8 cellular contexts compared by ENCODE assay signal in the genomic region with DNA sequence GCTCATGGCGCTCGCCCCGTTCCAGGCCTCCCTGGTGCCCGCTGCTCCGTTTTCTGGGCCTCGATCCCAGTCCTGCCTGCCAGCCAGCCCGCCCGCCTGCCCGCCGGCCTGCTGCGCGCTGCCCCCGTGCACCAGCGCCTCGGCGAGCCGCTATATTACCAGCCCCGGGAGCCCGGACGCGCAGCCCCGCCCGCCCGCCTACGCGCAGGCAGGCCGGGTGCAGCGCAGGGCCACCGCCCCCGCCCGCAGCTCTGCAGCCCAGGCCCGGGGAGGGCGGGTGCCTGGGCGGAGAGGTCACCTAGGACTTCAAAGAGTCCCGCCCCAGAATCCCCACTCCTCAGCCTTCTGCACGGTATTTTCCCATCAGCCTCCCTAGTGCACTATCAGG. TPM values are rescaled to one million over a fixed set of nuclear protein-coding genes. Genes with fewer than 3 reads are reported as not detected.
DNase-seq lines count a peak whose midpoint lies in the region; ATAC-seq, FAIRE-seq and TF ChIP-seq lines count a peak whose summit lies in the region.

A gene (minus strand): TSS at position 157 of the 388 bp plus-strand sequence. CDS start 151 bp downstream, at position 6.

- no peak within 1 kb of the TSS for H3K18ac ChIP-seq in IMR-90 (ENCODE audit: low read depth, low read length)

- no peak for FAIRE-seq in RCC 7860 (lab: Jason Lieb, UNC)

- no peak within 1 kb of the TSS for H2BK5ac ChIP-seq in IMR-90 (ENCODE audit: low read depth, low read length, poor library complexity, severe bottlenecking)

- no peak within 1 kb of the TSS for H4K91ac ChIP-seq in IMR-90 (ENCODE audit: insufficient read depth, low read depth, low read length)

- no peak within 1 kb of the TSS for H3K14ac ChIP-seq in IMR-90 (replicated peaks; ENCODE audit: low read depth, low read length)

- no peaks in the 10 kb centered on the region for H4K20me1 ChIP-seq in IMR-90 (ENCODE audit: insufficient read depth, low read length)

- no TSS peak for BruUV-seq in IMR-90 (replicated peaks; lab: Mats Ljungman, UMichigan)

- no peak within 1 kb of the TSS for H4K5ac ChIP-seq in IMR-90 (ENCODE audit: low read depth, low read length)

- no peaks in the 10 kb centered on the region for H3K4me1 ChIP-seq in IMR-90 (ENCODE audit: control insufficient read depth, insufficient read depth, low read length)

- no peak within 1 kb of the TSS for H3K56ac ChIP-seq in IMR-90 (ENCODE audit: extremely low read depth, insufficient read depth, low read length)

- H3K27me3 ChIP-seq in IMR-90 (ENCODE audit: control insufficient read depth, insufficient read depth, low read length) (peaks cover 17% of the 10 kb centered on the region), kidney epithelial cell (ENCODE audit: control insufficient read depth, insufficient read depth, low read length) (no peaks in the 10 kb centered on the region)

- H2AFZ ChIP-seq in IMR-90 (replicated peaks; ENCODE audit: low read length, poor library complexity): no peak within 1 kb of the TSS

- H3K4me3 ChIP-seq in IMR-90 (ENCODE audit: insufficient read depth, low read depth, low read length) (no peak within 1 kb of the TSS), astrocyte of the cerebellum (ENCODE audit: low read depth, low read length) (peak within 1 kb of the TSS; percentile 20), kidney epithelial cell (ENCODE audit: low read depth, low read length) (peak within 1 kb of the TSS; percentile 37)

- H3K23ac ChIP-seq in IMR-90 (ENCODE audit: low read depth, low read length): no peak within 1 kb of the TSS

- H2AK5ac ChIP-seq in IMR-90 (ENCODE audit: low read depth, low read length): no peak within 1 kb of the TSS

- H2BK120ac ChIP-seq in IMR-90 (ENCODE audit: low read depth, low read length): no peak within 1 kb of the TSS

- no peak within 1 kb of the TSS for H3K27ac ChIP-seq in IMR-90 (ENCODE audit: insufficient read depth, low read length)

- TF ChIP-seq RAD21 in IMR-90 (IDR thresholded peaks at IDR 0.05; ENCODE audit: low read length): no peak

- TF ChIP-seq CTCF in IMR-90 (conservative IDR thresholded peaks at IDR 0.05; ENCODE audit: low read depth, low read length) (no peak), astrocyte of the cerebellum (IDR thresholded peaks at IDR 0.05; ENCODE audit: low read depth, low read length, missing control alignments) (no peak), kidney epithelial cell (IDR thresholded peaks at IDR 0.05; ENCODE audit: insufficient read depth, low read length, poor library complexity, severe bottlenecking) (no peak)

- H2BK20ac ChIP-seq in IMR-90 (ENCODE audit: low read depth, low read length): no peak within 1 kb of the TSS

- WGBS in IMR-90 (ENCODE audit: extremely low coverage in 2 of 2, insufficient read length in 1 of 2), 2 experiments: 27% methylated on average over 9 of the region's 36 CpGs; no CpG with 5 or more reads in 1 of the 2 experiments

- H3K79me1 ChIP-seq in IMR-90 (ENCODE audit: low read depth in 1 of 2, low read length in 2 of 2): no peaks in the 10 kb centered on the region

- POLR2A ChIA-PET in IMR-90 (lab: Charles Lee; ENCODE audit: unreplicated experiment): no interaction called here

- DNase-seq in IMR-90 (no peak), astrocyte of the cerebellum (ENCODE audit: low read depth) (no peak), kidney epithelial cell (ENCODE audit: low read depth) (no peak), NCI-H1092 (lab: John Stamatoyannopoulos, UW) (no peak), NCI-H2107 (lab: John Stamatoyannopoulos, UW) (no peak), RCC 7860 (ENCODE audit: low spot score) (no peak)
- peak; percentile 3 for DNase-seq in stimulated activated CD4-positive, alpha-beta T cell treated with anti-CD3 and anti-CD28 coated beads, Interleukin-4, amount 100 ng/mL, for 24 hours

- ATAC-seq in IMR-90 (ENCODE audit: low read depth): peak; percentile 56
- no peak for ATAC-seq in HG02798 (IDR thresholded peaks at IDR 0.05; ENCODE audit: poor library complexity, unreplicated experiment)

- H3K36me3 ChIP-seq in IMR-90 (ENCODE audit: control insufficient read depth, insufficient read depth, low read length): no peaks in the 10 kb centered on the region
- H3K36me3 ChIP-seq in kidney epithelial cell (ENCODE audit: control insufficient read depth, insufficient read depth, low read length): no peaks in the 10 kb centered on the region

- no peak within 1 kb of the TSS for H2AK9ac ChIP-seq in IMR-90 (replicated peaks; ENCODE audit: low read depth, low read length, poor library complexity)

- intact Hi-C loops in IMR-90 (cut with micrococcal nuclease): no loop called here

- in situ Hi-C loops in IMR-90 (cut with MboI; ENCODE audit: low sequenced_read_pairs) (no loop called here), astrocyte of the cerebellum (cut with HindIII; ENCODE audit: low sequenced_read_pairs) (no loop called here)

- dilution Hi-C loops in IMR-90 (cut with HindIII; ENCODE audit: low sequenced_read_pairs, unreplicated experiment): no loop called here

- H4K8ac ChIP-seq in IMR-90 (ENCODE audit: low read depth in 2 of 2, low read length in 2 of 2): no peak within 1 kb of the TSS

- no peaks in the 10 kb centered on the region for H3K9me3 ChIP-seq in IMR-90 (ENCODE audit: control insufficient read depth, insufficient read depth, low read length)

- H3K9me1 ChIP-seq in IMR-90 (ENCODE audit: insufficient read depth, low read length): no peaks in the 10 kb centered on the region

- TF ChIP-seq POLR2A in IMR-90 (IDR thresholded peaks at IDR 0.05; ENCODE audit: low read depth, low read length): no peak

- no peak within 1 kb of the TSS for H3K4ac ChIP-seq in IMR-90 (ENCODE audit: low read depth, low read length)

- no peak within 1 kb of the TSS for H3K4me2 ChIP-seq in IMR-90 (ENCODE audit: low read depth, low read length)

- H3K9ac ChIP-seq in IMR-90 (ENCODE audit: low read depth, low read length): no peak within 1 kb of the TSS

- CTCF ChIA-PET in IMR-90 (lab: Yijun Ruan, JAX): no interaction called here

- H2BK15ac ChIP-seq in IMR-90 (ENCODE audit: low read depth, low read length): no peak within 1 kb of the TSS

TF ChIP-seq in IMR-90, 13 proteins besides CTCF, POLR2A, EP300 and RAD21:
- TF ChIP-seq BHLHE40 (IDR thresholded peaks at IDR 0.05; ENCODE audit: low read depth, low read length) (no peak), MAFK (IDR thresholded peaks at IDR 0.05; ENCODE audit: low read depth, low read length) (no peak), RFX5 (IDR thresholded peaks at IDR 0.05; ENCODE audit: low read depth, low read length) (no peak), MXI1 (IDR thresholded peaks at IDR 0.05; ENCODE audit: borderline replicate concordance, low read depth, low read length) (no peak), NFE2L2 (IDR thresholded peaks at IDR 0.05; ENCODE audit: low read depth, low read length) (no peak), CHD1 (IDR thresholded peaks at IDR 0.05; ENCODE audit: low read depth, low read length) (no peak), FOS (IDR thresholded peaks at IDR 0.05; ENCODE audit: low read depth, low read length) (no peak), CEBPB (IDR thresholded peaks at IDR 0.05; ENCODE audit: low read depth, low read length) (no peak), SMC3 (IDR thresholded peaks at IDR 0.05; ENCODE audit: low read depth, low read length) (no peak), MAZ (IDR thresholded peaks at IDR 0.05; ENCODE audit: borderline replicate concordance, low read depth, low read length) (no peak), RCOR1 (IDR thresholded peaks at IDR 0.05; ENCODE audit: insufficient replicate concordance, low read length) (no peak)
- TF ChIP-seq, protein P1, sequence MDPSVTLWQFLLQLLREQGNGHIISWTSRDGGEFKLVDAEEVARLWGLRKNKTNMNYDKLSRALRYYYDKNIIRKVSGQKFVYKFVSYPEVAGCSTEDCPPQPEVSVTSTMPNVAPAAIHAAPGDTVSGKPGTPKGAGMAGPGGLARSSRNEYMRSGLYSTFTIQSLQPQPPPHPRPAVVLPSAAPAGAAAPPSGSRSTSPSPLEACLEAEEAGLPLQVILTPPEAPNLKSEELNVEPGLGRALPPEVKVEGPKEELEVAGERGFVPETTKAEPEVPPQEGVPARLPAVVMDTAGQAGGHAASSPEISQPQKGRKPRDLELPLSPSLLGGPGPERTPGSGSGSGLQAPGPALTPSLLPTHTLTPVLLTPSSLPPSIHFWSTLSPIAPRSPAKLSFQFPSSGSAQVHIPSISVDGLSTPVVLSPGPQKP (IDR thresholded peaks at IDR 0.05; ENCODE audit: borderline replicate concordance, low read depth, low read length): no peak
- TF ChIP-seq, protein P2, sequence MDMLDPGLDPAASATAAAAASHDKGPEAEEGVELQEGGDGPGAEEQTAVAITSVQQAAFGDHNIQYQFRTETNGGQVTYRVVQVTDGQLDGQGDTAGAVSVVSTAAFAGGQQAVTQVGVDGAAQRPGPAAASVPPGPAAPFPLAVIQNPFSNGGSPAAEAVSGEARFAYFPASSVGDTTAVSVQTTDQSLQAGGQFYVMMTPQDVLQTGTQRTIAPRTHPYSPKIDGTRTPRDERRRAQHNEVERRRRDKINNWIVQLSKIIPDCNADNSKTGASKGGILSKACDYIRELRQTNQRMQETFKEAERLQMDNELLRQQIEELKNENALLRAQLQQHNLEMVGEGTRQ (IDR thresholded peaks at IDR 0.05; ENCODE audit: low read depth, low read length): no peak

RNA-seq across cellular contexts. Expression of the gene that starts here (rescaled TPM):
- 0.28 and 0.36 TPM in 2 replicates for total RNA-seq in IMR-90 (2012; rRNA removed)
- 0.43 and 0.46 TPM in 2 replicates for polyA plus RNA-seq in IMR-90 (2012; rRNA removed)
- 0.11 and 0.15 TPM in 2 replicates for polyA plus RNA-seq in IMR-90 (2012; cell fraction: cytosol; rRNA removed)
- 0.04 and 0.19 TPM in 2 replicates for polyA plus RNA-seq in IMR-90 (2012; cell fraction: nucleus; rRNA removed; ENCODE audit: low replicate concordance)
- total RNA-seq in kidney epithelial cell: 0.89 and 1.1 TPM in 2 replicates

Comparison
In these comparisons a context has a peak if more than half of its experiments do, and no peak if none do; other contexts are left out.
1. Peak in ATAC-seq in IMR-90; RNA of the gene not detected or under 1 TPM.